1 cellular context compared by ENCODE assay signal in genomic region chr16:30060354-30061194, GRCh38.
TF ChIP-seq lines count a peak whose summit lies in the region.

No MANE protein-coding gene starts in this region.

TF ChIP-seq in HEK293, 187 proteins besides CTCF, POLR2A, EP300 and RAD21 (continued from another document and continues in another):
- no peak for TF ChIP-seq ZNF26 (tag by site-specific recombination; IDR thresholded peaks at IDR 0.05)
- TF ChIP-seq SETDB1 (IDR thresholded peaks at IDR 0.05; ENCODE audit: insufficient read length, low read length) = no peak
- TF ChIP-seq PATZ1 (tag by site-specific recombination; IDR thresholded peaks at IDR 0.05) = peak; percentile 55
- no peak; the same call in 1 of the 2 replicates for TF ChIP-seq KLF7 (tag by site-specific recombination; IDR thresholded peaks at IDR 0.05; ENCODE audit: borderline replicate concordance)
- TF ChIP-seq ZNF521 (tag by site-specific recombination; IDR thresholded peaks at IDR 0.05) = no peak
- TF ChIP-seq ZNF510 (tag by site-specific recombination; IDR thresholded peaks at IDR 0.05; ENCODE audit: insufficient replicate concordance) = no peak
- no peak for TF ChIP-seq ZNF140 (tag by site-specific recombination; IDR thresholded peaks at IDR 0.05)
- TF ChIP-seq ZNF146 (tag by site-specific recombination; IDR thresholded peaks at IDR 0.05) = no peak
- no peak for TF ChIP-seq ZNF837 (tag by site-specific recombination; IDR thresholded peaks at IDR 0.05)
- no peak for TF ChIP-seq ZBTB17 (tag by site-specific recombination; IDR thresholded peaks at IDR 0.05)
- TF ChIP-seq KLF16 (tag by site-specific recombination; IDR thresholded peaks at IDR 0.05) = no peak
- TF ChIP-seq ZNF692 (tag by site-specific recombination; IDR thresholded peaks at IDR 0.05) = 0 out of 2 replicates have a peak, but pooled peaks have one; percentile 29
- TF ChIP-seq ZNF404 (tag by site-specific recombination; IDR thresholded peaks at IDR 0.05) = no peak
- no peak for TF ChIP-seq ZNF621 (tag by site-specific recombination; IDR thresholded peaks at IDR 0.05)
- TF ChIP-seq ZNF776 (tag by site-specific recombination; IDR thresholded peaks at IDR 0.05; ENCODE audit: borderline replicate concordance) = no peak
- no peak for TF ChIP-seq ZNF561 (tag by site-specific recombination; IDR thresholded peaks at IDR 0.05; ENCODE audit: borderline replicate concordance)
- TF ChIP-seq ZNF600 (tag by site-specific recombination; IDR thresholded peaks at IDR 0.05) = no peak
- TF ChIP-seq ZNF785 (tag by site-specific recombination; IDR thresholded peaks at IDR 0.05) = no peak
- no peak for TF ChIP-seq ZNF350 (tag by site-specific recombination; IDR thresholded peaks at IDR 0.05)
- no peak for TF ChIP-seq HOXA7 (CRISPR knock-in tag; IDR thresholded peaks at IDR 0.05; ENCODE audit: borderline replicate concordance)
- no peak for TF ChIP-seq REPIN1 (tag by site-specific recombination; IDR thresholded peaks at IDR 0.05; ENCODE audit: low read depth)
- no peak for TF ChIP-seq ZNF558 (tag by site-specific recombination; IDR thresholded peaks at IDR 0.05)
- TF ChIP-seq ZIC2 (tag by site-specific recombination; IDR thresholded peaks at IDR 0.05) = peak; percentile 43
- TF ChIP-seq PRDM10 (tag by site-specific recombination; IDR thresholded peaks at IDR 0.05) = peak; percentile 48; the same call in 1 of the 2 replicates
- no peak for TF ChIP-seq REST (tag by site-specific recombination; IDR thresholded peaks at IDR 0.05)
- TF ChIP-seq SP7 (tag by site-specific recombination; IDR thresholded peaks at IDR 0.05) = 0 out of 2 replicates have a peak, but pooled peaks have one; percentile 15
- TF ChIP-seq ZNF16 (tag by site-specific recombination; IDR thresholded peaks at IDR 0.05; ENCODE audit: low read depth) = no peak
- TF ChIP-seq ZNF843 (tag by site-specific recombination; IDR thresholded peaks at IDR 0.05) = no peak
- no peak for TF ChIP-seq ZNF138 (tag by site-specific recombination; IDR thresholded peaks at IDR 0.05; ENCODE audit: borderline replicate concordance)
- no peak for TF ChIP-seq ZXDB (tag by site-specific recombination; IDR thresholded peaks at IDR 0.05)
- no peak for TF ChIP-seq PRDM2 (tag by site-specific recombination; IDR thresholded peaks at IDR 0.05; ENCODE audit: borderline replicate concordance)
- no peak for TF ChIP-seq MZF1 (tag by site-specific recombination; IDR thresholded peaks at IDR 0.05; ENCODE audit: borderline replicate concordance)
- no peak for TF ChIP-seq ZNF654 (tag by site-specific recombination; IDR thresholded peaks at IDR 0.05; ENCODE audit: low read depth)
- no peak for TF ChIP-seq KLF8 (tag by site-specific recombination; IDR thresholded peaks at IDR 0.05)
- TF ChIP-seq ZNF792 (tag by site-specific recombination; IDR thresholded peaks at IDR 0.05) = no peak
- no peak for TF ChIP-seq ZBTB10 (tag by site-specific recombination; IDR thresholded peaks at IDR 0.05)
- no peak for TF ChIP-seq ZNF555 (tag by site-specific recombination; conservative IDR thresholded peaks at IDR 0.05)
- TF ChIP-seq FEZF1 (tag by site-specific recombination; IDR thresholded peaks at IDR 0.05) = no peak
